In the genomic region with DNA sequence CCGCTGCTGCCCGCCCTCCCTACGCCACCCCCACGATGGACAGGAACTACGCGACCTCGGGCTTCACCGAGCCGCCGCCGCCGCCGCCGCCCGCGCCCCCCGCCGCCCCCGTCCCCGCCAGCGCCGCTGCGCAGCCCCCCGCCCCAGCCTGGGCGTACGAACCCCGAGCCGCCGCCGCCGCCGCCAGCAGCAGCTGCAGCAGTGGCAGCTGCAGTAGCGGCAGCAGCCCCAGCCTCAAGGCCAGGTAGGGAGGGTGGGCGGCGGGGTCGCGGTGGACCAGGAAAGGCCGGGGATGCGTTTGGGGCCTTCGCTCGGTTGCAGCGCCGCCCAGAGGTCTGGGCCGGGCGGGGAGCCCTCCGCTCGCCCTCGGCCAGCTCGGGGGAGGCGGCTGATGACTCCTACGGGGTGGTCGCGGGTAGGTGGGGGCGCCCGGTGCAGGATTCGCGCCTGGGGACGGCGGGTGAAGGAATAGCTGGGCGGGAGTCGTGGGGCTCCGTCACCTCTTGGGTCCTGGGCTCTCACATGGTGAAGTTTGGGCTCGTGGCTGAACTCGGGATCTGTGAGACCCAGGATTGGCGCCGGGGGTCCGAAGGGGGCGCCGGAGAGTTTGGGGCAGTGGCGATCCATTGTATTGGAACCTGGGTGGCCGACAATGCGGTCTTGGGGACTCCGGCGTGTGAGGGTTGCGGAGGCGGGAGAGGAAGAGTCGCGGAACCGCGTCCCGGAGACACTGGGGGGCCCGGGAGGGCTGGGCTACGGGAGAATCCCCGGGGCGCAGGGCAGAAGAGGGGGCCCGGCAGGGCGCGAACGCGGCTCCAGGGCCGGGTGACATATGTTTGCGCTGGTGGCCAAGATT, we compare ENCODE assay signal across 8 cellular contexts. TPM values are rescaled to one million over a fixed set of nuclear protein-coding genes. Genes with fewer than 3 reads are reported as not detected.
A peak's percentile ranks its signal among the peaks of the same experiment; 100 is the strongest.
DNase-seq lines count a peak whose midpoint lies in the region; TF ChIP-seq lines count a peak whose summit lies in the region.

No MANE protein-coding gene starts in this region.

- DNase-seq in NCI-H1417 (lab: John Stamatoyannopoulos, UW) (peak; percentile 54 to 81 (median 77)), NCI-H1417 treated with DMSO at 0.1 percent for 48 hours (lab: John Stamatoyannopoulos, UW) (no peak), HCEC 1CT (peak; percentile 40), MM.1S (peak; percentile 58), lower leg skin (ENCODE audit: low spot score in 2 of 2) (peak; percentile 55 to 90)
- DNase-seq in activated CD4-positive, alpha-beta T cell treated with anti-CD3 and anti-CD28 coated beads, Interleukin-2, amount 50 U/mL, for 1 hour, result peak; percentile 51
- peak; percentile 38 to 45 for DNase-seq in stimulated activated CD4-positive, alpha-beta T cell treated with anti-CD3 and anti-CD28 coated beads, Interleukin-4, amount 100 ng/mL, for 48 hours (ENCODE audit: low read depth in 2 of 2)

- peaks cover 51% of the 10 kb centered on the region for H3K79me2 ChIP-seq in MM.1S (ENCODE audit: low read length)

- H3K4me1 ChIP-seq in MM.1S (ENCODE audit: low read length), result 0 out of 2 replicates have a peak, but pooled peaks cover 10% of the 10 kb centered on the region

- peak overlapping the region; percentile 90 for H2AFZ ChIP-seq in MM.1S (ENCODE audit: low read length)

- no peak for TF ChIP-seq POLR2A in lower leg skin (IDR thresholded peaks at IDR 0.05)

- H3K27ac ChIP-seq in MM.1S (ENCODE audit: low read length), result peak overlapping the region; percentile 63; the same call in 1 of the 2 replicates

- peak overlapping the region; percentile 43 for H3K4me2 ChIP-seq in MM.1S (ENCODE audit: low read depth, low read length)

- peak overlapping the region; percentile 92 for H3K9ac ChIP-seq in MM.1S (ENCODE audit: low read length)

- H3K27me3 ChIP-seq in MM.1S (replicated peaks; ENCODE audit: insufficient read depth, low read length), result no peaks in the 10 kb centered on the region

- H3K36me3 ChIP-seq in MM.1S (replicated peaks; ENCODE audit: insufficient read depth, low read length), result no peaks in the 10 kb centered on the region

- TF ChIP-seq CTCF in MM.1S (IDR thresholded peaks at IDR 0.05; ENCODE audit: low read length) (peak; percentile 52), lower leg skin (IDR thresholded peaks at IDR 0.05) (no peak)

- H3K27me3 Mint-ChIP-seq in dendritic cell treated with granulocyte-macrophage colony-stimulating factor and Interleukin-4, amounts not matched to agents 40 ng/mL and 50 ng/mL, for 4 days, result peaks cover 3% of the 10 kb centered on the region

- H3F3A ChIP-seq in MM.1S (ENCODE audit: insufficient read depth, low read length), result peaks cover 10% of the 10 kb centered on the region

- 0 to 1% methylated on average over 33 to 60 of the region's 92 CpGs for WGBS in lower leg skin, 2 donors

- no peaks in the 10 kb centered on the region for H4K20me1 ChIP-seq in MM.1S (ENCODE audit: insufficient read depth, low read length)

- intact Hi-C loops in dendritic cell treated with granulocyte-macrophage colony-stimulating factor and Interleukin-4, amounts not matched to agents 40 ng/mL and 50 ng/mL, for 4 days (cut with micrococcal nuclease), result loop anchor here (5.0 kb wide), 3 partner anchors 61 to 169 kb away; no protein-coding TSS in a partner anchor
- intact Hi-C loops in lower leg skin (cut with DNase I; ENCODE audit: low total_unique reads), result no loop called here

- H3K4me3 Mint-ChIP-seq in dendritic cell treated with granulocyte-macrophage colony-stimulating factor and Interleukin-4, amounts not matched to agents 40 ng/mL and 50 ng/mL, for 4 days, result peak overlapping the region; percentile 92

- H3K4me1 Mint-ChIP-seq in dendritic cell treated with granulocyte-macrophage colony-stimulating factor and Interleukin-4, amounts not matched to agents 40 ng/mL and 50 ng/mL, for 4 days (ENCODE audit: low read depth), result peaks cover 20% of the 10 kb centered on the region

- H3K9me3 ChIP-seq in MM.1S (replicated peaks; ENCODE audit: insufficient read depth, low read length), result no peaks in the 10 kb centered on the region

- no peaks in the 10 kb centered on the region for H3K9me3 Mint-ChIP-seq in dendritic cell treated with granulocyte-macrophage colony-stimulating factor and Interleukin-4, amounts not matched to agents 40 ng/mL and 50 ng/mL, for 4 days

- no peaks in the 10 kb centered on the region for H3K9me2 ChIP-seq in MM.1S (replicated peaks; ENCODE audit: insufficient read depth, low read length)

- H3K36me3 Mint-ChIP-seq in dendritic cell treated with granulocyte-macrophage colony-stimulating factor and Interleukin-4, amounts not matched to agents 40 ng/mL and 50 ng/mL, for 4 days (ENCODE audit: low read depth), result peaks cover 16% of the 10 kb centered on the region

- H3K27ac Mint-ChIP-seq in dendritic cell treated with granulocyte-macrophage colony-stimulating factor and Interleukin-4, amounts not matched to agents 40 ng/mL and 50 ng/mL, for 4 days, result peak overlapping the region; percentile 88

- H3K4me3 ChIP-seq in MM.1S (ENCODE audit: low read length) (peak overlapping the region; percentile 83), lower leg skin (ENCODE audit: low read depth, poor library complexity, severe bottlenecking) (peak overlapping the region; percentile 86)

RNA-seq across cellular contexts. Expression of a gene that starts 0.7 kb away (rescaled TPM):
- total RNA-seq in lower leg skin, result 10 to 100 TPM; 27.8 to 34.2 (median 32.1) TPM
